ENCODE assay signal across 15 cellular contexts in the genomic region with DNA sequence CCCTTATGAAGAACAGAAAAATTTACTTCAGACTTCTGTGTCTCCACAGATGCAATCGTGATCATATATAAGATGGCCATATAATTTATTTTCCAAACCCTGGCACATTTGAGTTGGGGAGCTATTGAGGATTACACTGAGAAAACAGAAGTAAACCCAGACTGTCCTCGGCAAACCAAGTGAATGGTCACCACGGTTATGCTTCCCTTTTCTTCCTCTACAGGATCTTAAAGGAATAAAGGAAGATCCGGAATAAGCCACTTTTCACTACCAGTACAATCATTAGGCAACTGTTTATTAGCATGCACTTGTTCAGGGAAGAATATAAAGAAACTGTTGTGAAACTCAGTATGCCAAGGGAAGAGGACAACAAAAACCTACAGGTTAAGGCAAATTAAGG. TPM values are rescaled to one million over a fixed set of nuclear protein-coding genes. Genes with fewer than 3 reads are reported as not detected.
DNase-seq lines count a peak whose midpoint lies in the region; TF ChIP-seq lines count a peak whose summit lies in the region.
"Had no signal": no experiment of that assay in that cellular context is flagged by ENCODE, and none has a peak within 500 bp of the region (broad histone marks: within the 10 kb centered on the region; RNA-seq: fewer than 3 reads in every experiment).

No MANE protein-coding gene starts in this region.

- intact Hi-C loops in dendritic cell treated with granulocyte-macrophage colony-stimulating factor and Interleukin-4, amounts not matched to agents 40 ng/mL and 50 ng/mL, for 4 days (cut with micrococcal nuclease): no loop called here
- intact Hi-C loops in testis (cut with DNase I; ENCODE audit: low total_unique reads): no loop called here

- TF ChIP-seq CTCF in nephron progenitor cell (IDR thresholded peaks at IDR 0.05) (no peak), suprapubic skin (IDR thresholded peaks at IDR 0.05) (no peak), testis (IDR thresholded peaks at IDR 0.05) (no peak)

- 84% methylated on average over 4 of the region's 4 CpGs for WGBS in suprapubic skin
- WGBS in testis, 2 donors: 80 to 84% methylated on average over 4 of the region's 4 CpGs

- TF ChIP-seq EP300 in suprapubic skin (IDR thresholded peaks at IDR 0.05): no peak

- H3K27me3 Mint-ChIP-seq in dendritic cell treated with granulocyte-macrophage colony-stimulating factor and Interleukin-4, amounts not matched to agents 40 ng/mL and 50 ng/mL, for 4 days: no peaks in the 10 kb centered on the region
- H3K27me3 Mint-ChIP-seq in nephron progenitor cell (ENCODE audit: low read depth, poor library complexity): no peaks in the 10 kb centered on the region

- H3K27ac ChIP-seq in suprapubic skin (no peak overlapping the region), testis (no peak overlapping the region)
- H3K27ac ChIP-seq: A549 had no signal

- H3K9me3 Mint-ChIP-seq in dendritic cell treated with granulocyte-macrophage colony-stimulating factor and Interleukin-4, amounts not matched to agents 40 ng/mL and 50 ng/mL, for 4 days: no peaks in the 10 kb centered on the region
- no peaks in the 10 kb centered on the region for H3K9me3 Mint-ChIP-seq in nephron progenitor cell

- peaks cover 73% of the 10 kb centered on the region for H3K36me3 Mint-ChIP-seq in dendritic cell treated with granulocyte-macrophage colony-stimulating factor and Interleukin-4, amounts not matched to agents 40 ng/mL and 50 ng/mL, for 4 days (ENCODE audit: low read depth)
- H3K36me3 Mint-ChIP-seq in nephron progenitor cell (ENCODE audit: low read depth): peaks cover 54% of the 10 kb centered on the region

- in situ Hi-C loops in KBM-7 (cut with MboI; ENCODE audit: low pct_unique_long_range_greater_than_20kb, low sequenced_read_pairs): no loop called here

- no peak overlapping the region for H3K4me3 Mint-ChIP-seq in dendritic cell treated with granulocyte-macrophage colony-stimulating factor and Interleukin-4, amounts not matched to agents 40 ng/mL and 50 ng/mL, for 4 days
- no peak overlapping the region for H3K4me3 Mint-ChIP-seq in nephron progenitor cell

- no peak overlapping the region for H3K4me3 ChIP-seq in suprapubic skin
- H3K4me3 ChIP-seq in testis: no peak overlapping the region
- H3K4me3 ChIP-seq: A549, K562 had no signal

- peak overlapping the region; percentile 67 for H3K27ac Mint-ChIP-seq in dendritic cell treated with granulocyte-macrophage colony-stimulating factor and Interleukin-4, amounts not matched to agents 40 ng/mL and 50 ng/mL, for 4 days
- peak overlapping the region; percentile 3 for H3K27ac Mint-ChIP-seq in nephron progenitor cell

- no peak for TF ChIP-seq POLR2A in suprapubic skin (IDR thresholded peaks at IDR 0.05)
- TF ChIP-seq POLR2A in testis (IDR thresholded peaks at IDR 0.05): no peak

- H3K27me3 ChIP-seq in suprapubic skin (no peaks in the 10 kb centered on the region), testis (no peaks in the 10 kb centered on the region)

- H3K36me3 ChIP-seq in suprapubic skin (peaks cover 71% of the 10 kb centered on the region), testis (ENCODE audit: low read depth, missing control alignments) (no peaks in the 10 kb centered on the region)

- DNase-seq in Ammon's horn (ENCODE audit: low spot score) (peak; percentile 5), KBM-7 (peak; percentile 8), nephron progenitor cell (no peak), suprapubic skin (ENCODE audit: low spot score in 2 of 2) (no peak), SIG-M5 (lab: John Stamatoyannopoulos, UW) (no peak), testis (no peak)
- DNase-seq: COR-L47, DMS153, NCI-H1436, NCI-H2029 treated with DMSO at 0.1 percent for 48 hours, NCI-H510A, NCI-H82 had no signal

- H3K4me1 ChIP-seq in suprapubic skin (no peaks in the 10 kb centered on the region), testis (no peaks in the 10 kb centered on the region)
- H3K4me1 ChIP-seq: A549 had no signal

- H3K9me3 ChIP-seq in suprapubic skin: no peaks in the 10 kb centered on the region
- no peaks in the 10 kb centered on the region for H3K9me3 ChIP-seq in testis
- H3K9me3 ChIP-seq: A549 had no signal

- peaks cover 18% of the 10 kb centered on the region for H3K4me1 Mint-ChIP-seq in dendritic cell treated with granulocyte-macrophage colony-stimulating factor and Interleukin-4, amounts not matched to agents 40 ng/mL and 50 ng/mL, for 4 days (ENCODE audit: low read depth)
- H3K4me1 Mint-ChIP-seq in nephron progenitor cell: no peaks in the 10 kb centered on the region

RNA-seq across cellular contexts. Expression of gene SBNO1, which starts 27.6 kb away (rescaled TPM):
- 10 to 100 TPM; 18.2 to 26.6 (median 25.8) TPM for total RNA-seq in suprapubic skin
- total RNA-seq in testis: 10 to 100 TPM; 91.4 TPM
- 114 TPM for polyA plus RNA-seq in testis (ENCODE audit: insufficient read depth, low read depth, low replicate concordance)

RNA-seq across cellular contexts. Expression of gene KMT5A, which starts 46.9 kb away (rescaled TPM):
- 10 to 100 TPM; 52.2 to 70.1 (median 60.8) TPM for total RNA-seq in suprapubic skin
- 10 to 100 TPM; 25.3 to 28.3 TPM for total RNA-seq in testis
- polyA plus RNA-seq in testis (ENCODE audit: insufficient read depth, low read depth, low replicate concordance): 25.2 TPM

Comparison
In these comparisons a context has a peak if more than half of its experiments do, and no peak if none do; other contexts are left out.
1. DNase-seq: peak in Ammon's horn (single experiment) and KBM-7 (single experiment); none in nephron progenitor cell (single experiment), suprapubic skin (0 of 2), SIG-M5 (single experiment) and testis (single experiment).